8 cellular contexts compared by ENCODE assay signal in genomic region chr1:40096977-40097782, GRCh38. TPM values are rescaled to one million over a fixed set of nuclear protein-coding genes. Genes with fewer than 3 reads are reported as not detected.
DNase-seq lines count a peak whose midpoint lies in the region; ATAC-seq and TF ChIP-seq lines count a peak whose summit lies in the region.

PPT1 (minus strand) TSS chr1:40097252; CDS start chr1:40097238, 14 bp downstream.

- peak; percentile 93 to 95 (median 95) for ATAC-seq in T-cell (replicated peaks in 1 of 4)
- peak; percentile 84 to 98 (median 98) for ATAC-seq in heart left ventricle

- peaks cover 37 to 40% (median 40%) of the 10 kb centered on the region in 3 donors for H3K4me1 Mint-ChIP-seq in T-cell
- peaks cover 29% of the 10 kb centered on the region for H3K4me1 Mint-ChIP-seq in type B pancreatic cell (ENCODE audit: unreplicated experiment)

- H3K4me3 ChIP-seq in adipocyte (ENCODE audit: low read length) (peak within 1 kb of the TSS; percentile 83), heart left ventricle (peak within 1 kb of the TSS; percentile 27 to 88 (median 69))

- 1% methylated on average over 34 to 51 of the region's 51 CpGs for WGBS in heart left ventricle, 4 donors

- H3K9me3 Mint-ChIP-seq in T-cell: peaks cover 0 to under 1% (median 0%) of the 10 kb centered on the region in 3 donors
- H3K9me3 Mint-ChIP-seq in type B pancreatic cell: peaks cover 4% of the 10 kb centered on the region

- TF ChIP-seq CTCF in heart left ventricle (IDR thresholded peaks at IDR 0.05): peak in 7 of 12 donors; percentile 25 to 46 (median 26)
- no peak for TF ChIP-seq CTCF in type B pancreatic cell (conservative IDR thresholded peaks at IDR 0.05)

- H3K4me3 Mint-ChIP-seq in T-cell: peak within 1 kb of the TSS; percentile 95 to 99 (median 96)
- H3K4me3 Mint-ChIP-seq in type B pancreatic cell: peak within 1 kb of the TSS; percentile 97

- H3K9me3 ChIP-seq in adipocyte (ENCODE audit: control insufficient read depth, low read length) (peaks cover 2% of the 10 kb centered on the region), heart left ventricle (peaks cover 0 to 4% (median 0%) of the 10 kb centered on the region in 12 donors)

- CTCF ChIA-PET in T-cell (lab: Charles Lee): no interaction called here

- peak in 1 of 2 donors; percentile 46 for TF ChIP-seq POLR2A in heart left ventricle (IDR thresholded peaks at IDR 0.05)

- H3K27ac Mint-ChIP-seq in T-cell (peak within 1 kb of the TSS; percentile 94), type B pancreatic cell (peak within 1 kb of the TSS; percentile 83)

- H3K4me1 ChIP-seq in adipocyte (ENCODE audit: control insufficient read depth, insufficient read depth, low read length) (peaks cover 8% of the 10 kb centered on the region), heart left ventricle (peaks cover 0 to 41% (median 5%) of the 10 kb centered on the region in 12 donors)

- peak within 1 kb of the TSS; percentile 71 for H3K9ac ChIP-seq in adipocyte (ENCODE audit: low read length)

- H3K27me3 ChIP-seq in adipocyte (replicated peaks; ENCODE audit: control insufficient read depth, insufficient read depth, low read length) (peaks cover 4% of the 10 kb centered on the region), heart left ventricle (peaks cover 0 to 9% (median 0%) of the 10 kb centered on the region in 9 donors)

- peaks cover 0 to 3% of the 10 kb centered on the region in 2 donors for H3K27me3 Mint-ChIP-seq in T-cell
- H3K27me3 Mint-ChIP-seq in type B pancreatic cell: peaks cover 7% of the 10 kb centered on the region

- intact Hi-C loops in heart left ventricle (cut with DNase I) (no loop called here), posterior cingulate gyrus (cut with DNase I) (no loop called here)

- H3K36me3 Mint-ChIP-seq in T-cell: peaks cover 10% of the 10 kb centered on the region
- H3K36me3 Mint-ChIP-seq in type B pancreatic cell: peaks cover 3% of the 10 kb centered on the region

- POLR2A ChIA-PET in T-cell (lab: Charles Lee): no interaction called here

- no peaks in the 10 kb centered on the region for H3K36me3 ChIP-seq in adipocyte (ENCODE audit: control insufficient read depth, insufficient read depth, low read length, severe bottlenecking)
- peaks cover 0 to 8% (median 2%) of the 10 kb centered on the region in 9 donors for H3K36me3 ChIP-seq in heart left ventricle

- DNase-seq in Daoy (ENCODE audit: low read depth): peak; percentile 86
- DNase-seq in H4 (ENCODE audit: low spot score): peak; percentile 54
- DNase-seq in NAMALWA (ENCODE audit: low spot score): peak; percentile 84
- peak; percentile 48 to 83 (median 68) for DNase-seq in T-cell
- peak; percentile 90 for DNase-seq in adipocyte (ENCODE audit: low read depth)
- DNase-seq in heart left ventricle: peak; percentile 74 to 90 (median 79)
- DNase-seq in posterior cingulate gyrus: peak; percentile 78 to 98 (median 86)
- DNase-seq in type B pancreatic cell (ENCODE audit: extremely low spot score, unreplicated experiment): peak; percentile 85

- H3K27ac ChIP-seq in heart left ventricle: peak within 1 kb of the TSS in 10 of 12 donors; percentile 8 to 86 (median 52)

RNA-seq across cellular contexts. Expression of gene PPT1, which starts in this region (rescaled TPM):
- 57.9 and 74.3 TPM in 2 replicates for total RNA-seq in Daoy (2014; rRNA removed; shearing (Covaris generic))
- 146 and 157 TPM in 2 replicates for total RNA-seq in H4 (2014; rRNA removed; shearing (Covaris generic))
- total RNA-seq in T-cell: 10 to 100 TPM; 44.4 to 72.6 (median 53.1) TPM
- 100 to 1,000 TPM in 1 of 9 donors, 10 to 100 TPM in 8; 22.8 to 106 (median 38.6) TPM for total RNA-seq in heart left ventricle
- 10 to 100 TPM; 32.0 to 47.9 TPM for polyA plus RNA-seq in heart left ventricle
- 73.6 and 79.6 TPM in 2 replicates for total RNA-seq in type B pancreatic cell (ENCODE audit: low replicate concordance)

Comparison
In these comparisons a context has a peak if more than half of its experiments do, and no peak if none do; other contexts are left out.
1. Peak in every context shown above with its lines: DNase-seq, ATAC-seq, H3K4me3 ChIP-seq and H3K27ac ChIP-seq.